8 cellular contexts compared by ENCODE assay signal in the genomic region with DNA sequence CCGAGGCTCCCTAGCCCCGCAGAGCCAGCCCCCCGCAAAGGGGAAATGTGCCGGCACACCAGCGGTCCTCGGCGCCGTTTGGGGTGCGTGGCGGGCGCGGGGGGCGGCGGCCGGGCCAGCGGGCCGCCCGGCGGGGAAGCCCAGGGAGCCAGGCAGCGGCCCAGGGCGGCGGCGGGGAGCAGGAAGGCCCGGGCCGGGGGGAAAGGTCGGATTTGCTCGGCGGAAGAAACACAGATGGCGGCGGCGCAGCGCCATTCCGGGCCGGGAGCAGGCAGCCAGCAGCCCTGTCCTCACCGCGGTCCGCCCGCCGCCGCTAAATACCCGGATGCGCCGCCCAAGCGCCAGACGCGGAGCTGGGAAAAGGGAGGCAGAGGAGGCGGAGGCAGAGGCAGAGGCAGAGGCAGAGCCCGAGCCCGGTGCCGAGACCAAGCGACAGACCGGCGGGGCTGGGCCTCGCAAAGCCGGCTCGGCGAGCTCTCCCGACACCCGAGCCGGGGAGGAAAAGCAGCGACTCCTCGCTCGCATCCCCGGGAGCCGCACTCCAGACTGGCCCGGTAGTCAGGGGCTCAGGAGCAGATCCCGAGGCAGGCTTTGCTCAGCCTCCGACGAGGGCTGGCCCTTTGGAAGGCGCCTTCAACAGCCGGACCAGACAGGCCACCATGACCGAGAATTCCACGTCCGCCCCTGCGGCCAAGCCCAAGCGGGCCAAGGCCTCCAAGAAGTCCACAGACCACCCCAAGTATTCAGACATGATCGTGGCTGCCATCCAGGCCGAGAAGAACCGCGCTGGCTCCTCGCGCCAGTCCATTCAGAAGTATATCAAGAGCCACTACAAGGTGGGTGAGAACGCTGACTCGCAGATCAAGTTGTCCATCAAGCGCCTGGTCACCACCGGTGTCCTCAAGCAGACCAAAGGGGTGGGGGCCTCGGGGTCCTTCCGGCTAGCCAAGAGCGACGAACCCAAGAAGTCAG. TPM values are rescaled to one million over a fixed set of nuclear protein-coding genes. Genes with fewer than 3 reads are reported as not detected.
DNase-seq lines count a peak whose midpoint lies in the region; ATAC-seq and TF ChIP-seq lines count a peak whose summit lies in the region.

No MANE protein-coding gene starts in this region.

- H3K4me3 Mint-ChIP-seq in activated CD4-positive, alpha-beta T cell treated with anti-CD3 and anti-CD28 coated beads, Interleukin-2, amount 10 ng/mL, durations not matched to agents 7 days and 5 days = peak overlapping the region; percentile 29

- CTCF ChIA-PET in GM10248 (lab: Yijun Ruan, JAX) = interaction anchor here (2.1 kb wide), 1 partner anchor 13 kb away, joined by 12 read pairs; no protein-coding TSS in a partner anchor
- CTCF ChIA-PET in activated CD4-positive, alpha-beta T cell treated with anti-CD3 and anti-CD28 coated beads, Interleukin-2, amount 10 ng/mL, durations not matched to agents 7 days and 5 days (lab: Charles Lee) = interaction anchor here (0.5 to 6.0 kb wide), 4 partner anchors 9 to 1273 kb away, joined by 3 to 59 read pairs (median 5); partner anchors contain the start of gene ANKRD54

- no peaks in the 10 kb centered on the region for H3K27me3 ChIP-seq in layer of hippocampus (ENCODE audit: control insufficient read depth, insufficient read depth, low read length)

- peaks cover 45% of the 10 kb centered on the region for H3K27me3 Mint-ChIP-seq in activated CD4-positive, alpha-beta T cell treated with anti-CD3 and anti-CD28 coated beads, Interleukin-2, amount 10 ng/mL, durations not matched to agents 7 days and 5 days

- H3K27ac Mint-ChIP-seq in activated CD4-positive, alpha-beta T cell treated with anti-CD3 and anti-CD28 coated beads, Interleukin-2, amount 10 ng/mL, durations not matched to agents 7 days and 5 days = peak overlapping the region; percentile 50

- H3K27ac ChIP-seq in layer of hippocampus (ENCODE audit: low read depth, low read length) = peak overlapping the region; percentile 77

- DNase-seq in GM10248 (ENCODE audit: extremely low spot score) (peak; percentile 57), NCI-H2171 treated with DMSO at 0.1 percent for 48 hours (lab: John Stamatoyannopoulos, UW) (peak; percentile 88), cortex of kidney (lab: John Stamatoyannopoulos, UW) (peak; percentile 46)
- DNase-seq in activated CD4-positive, alpha-beta T cell treated with anti-CD3 and anti-CD28 coated beads, Interleukin-2, amount 10 ng/mL, durations not matched to agents 7 days and 5 days = peak; percentile 63
- peak; percentile 41 to 71 for DNase-seq in stimulated activated CD4-positive, alpha-beta T cell treated with anti-CD3 and anti-CD28 coated beads, Interleukin-15, amount 100 ng/mL, for 1 hour (ENCODE audit: low read depth in 1 of 2, low spot score in 1 of 2)

- ATAC-seq in HG03039 (IDR thresholded peaks at IDR 0.05; ENCODE audit: unreplicated experiment) = no peak
- no peak for ATAC-seq in GM18498 (IDR thresholded peaks at IDR 0.05; ENCODE audit: unreplicated experiment)

- POLR2A ChIA-PET in GM10248 (lab: Yijun Ruan, JAX) = no interaction called here
- POLR2A ChIA-PET in activated CD4-positive, alpha-beta T cell treated with anti-CD3 and anti-CD28 coated beads, Interleukin-2, amount 10 ng/mL, durations not matched to agents 7 days and 5 days (lab: Charles Lee) = interaction anchor here (0.7 kb wide), 1 partner anchor 39 kb away, joined by 3 read pairs; no protein-coding TSS in a partner anchor

- H3K9me3 Mint-ChIP-seq in activated CD4-positive, alpha-beta T cell treated with anti-CD3 and anti-CD28 coated beads, Interleukin-2, amount 10 ng/mL, durations not matched to agents 7 days and 5 days = no peaks in the 10 kb centered on the region

- peaks cover 3% of the 10 kb centered on the region for H3K36me3 Mint-ChIP-seq in activated CD4-positive, alpha-beta T cell treated with anti-CD3 and anti-CD28 coated beads, Interleukin-2, amount 10 ng/mL, durations not matched to agents 7 days and 5 days (ENCODE audit: low read depth)

- H3K4me1 Mint-ChIP-seq in activated CD4-positive, alpha-beta T cell treated with anti-CD3 and anti-CD28 coated beads, Interleukin-2, amount 10 ng/mL, durations not matched to agents 7 days and 5 days = peaks cover 49% of the 10 kb centered on the region

- no peak for TF ChIP-seq CTCF in GM10248 (IDR thresholded peaks at IDR 0.05; ENCODE audit: control extremely low read depth, extremely low read depth, low read depth, missing control alignments)

RNA-seq across cellular contexts. Expression of gene GCAT, which starts 2.6 kb away (rescaled TPM):
- total RNA-seq in activated CD4-positive, alpha-beta T cell treated with anti-CD3 and anti-CD28 coated beads, Interleukin-2, amount 10 ng/mL, durations not matched to agents 7 days and 5 days = 10 to 100 TPM; 10.4 to 12.0 TPM

RNA-seq across cellular contexts. Expression of gene GALR3, which starts 18.0 kb away (rescaled TPM):
- not detected for total RNA-seq in activated CD4-positive, alpha-beta T cell treated with anti-CD3 and anti-CD28 coated beads, Interleukin-2, amount 10 ng/mL, durations not matched to agents 7 days and 5 days

RNA-seq across cellular contexts. Expression of gene ANKRD54, which starts 39.0 kb away (rescaled TPM):
- total RNA-seq in activated CD4-positive, alpha-beta T cell treated with anti-CD3 and anti-CD28 coated beads, Interleukin-2, amount 10 ng/mL, durations not matched to agents 7 days and 5 days = 10 to 100 TPM; 26.7 to 27.4 TPM

RNA-seq across cellular contexts. Expression of gene EIF3L, which starts 44.0 kb away (rescaled TPM):
- total RNA-seq in activated CD4-positive, alpha-beta T cell treated with anti-CD3 and anti-CD28 coated beads, Interleukin-2, amount 10 ng/mL, durations not matched to agents 7 days and 5 days = 100 to 1,000 TPM; 444 to 449 TPM
